ENCODE assay signal across 9 cellular contexts in genomic region chr19:50695251-50696064, GRCh38. TPM values are rescaled to one million over a fixed set of nuclear protein-coding genes. Genes with fewer than 3 reads are reported as not detected.
DNase-seq lines count a peak whose midpoint lies in the region; ATAC-seq, FAIRE-seq and TF ChIP-seq lines count a peak whose summit lies in the region.
"Had no signal": no experiment of that assay in that cellular context is flagged by ENCODE, and none has a peak within 500 bp of the region (broad histone marks: within the 10 kb centered on the region; RNA-seq: fewer than 3 reads in every experiment).

No MANE protein-coding gene starts in this region.

- no peaks in the 10 kb centered on the region for H4K20me1 ChIP-seq in endothelial cell of umbilical vein (replicated peaks; ENCODE audit: control insufficient read depth, extremely low read depth, insufficient read depth, low read length)

- no peaks in the 10 kb centered on the region for H3K4me1 ChIP-seq in endothelial cell of umbilical vein (ENCODE audit: control insufficient read depth, extremely low read depth, insufficient read depth, low read length)

- peaks cover 12 to 22% of the 10 kb centered on the region in 2 experiments for H3K27me3 ChIP-seq in endothelial cell of umbilical vein (ENCODE audit: control insufficient read depth in 2 of 2, insufficient read depth in 2 of 2, low read length in 2 of 2)

- FAIRE-seq in endothelial cell of umbilical vein (lab: Jason Lieb, UNC), result no peak

- H3K36me3 ChIP-seq in endothelial cell of umbilical vein (ENCODE audit: control insufficient read depth in 2 of 2, extremely low read depth in 1 of 2, insufficient read depth in 2 of 2, low read length in 2 of 2), result no peaks in the 10 kb centered on the region

- no peaks in the 10 kb centered on the region for H3K36me3 Mint-ChIP-seq in activated naive CD4-positive, alpha-beta T cell treated with anti-CD3 and anti-CD28 coated beads, Interleukin-2, amount 10 ng/mL, durations not matched to agents 7 days and 5 days
- H3K36me3 Mint-ChIP-seq: CD8-positive, alpha-beta memory T cell had no signal

- H3K4me3 ChIP-seq in endothelial cell of umbilical vein (replicated peaks in 1 of 3; ENCODE audit: insufficient read depth in 1 of 3, low read depth in 1 of 3, low read length in 3 of 3), result no peak overlapping the region

- no peak for TF ChIP-seq POLR2A in endothelial cell of umbilical vein (IDR thresholded peaks at IDR 0.05; ENCODE audit: low read depth, low read length)

- H3K9me3 ChIP-seq in endothelial cell of umbilical vein (replicated peaks; ENCODE audit: control insufficient read depth, insufficient read depth, low read length), result no peaks in the 10 kb centered on the region

- no peaks in the 10 kb centered on the region for H3K9me3 Mint-ChIP-seq in activated naive CD4-positive, alpha-beta T cell treated with anti-CD3 and anti-CD28 coated beads, Interleukin-2, amount 10 ng/mL, durations not matched to agents 7 days and 5 days

- H3K79me2 ChIP-seq in endothelial cell of umbilical vein (ENCODE audit: control insufficient read depth, insufficient read depth, low read length), result no peaks in the 10 kb centered on the region

- intact Hi-C loops in endothelial cell of umbilical vein (cut with micrococcal nuclease), result no loop called here

- H3K4me1 Mint-ChIP-seq in activated naive CD4-positive, alpha-beta T cell treated with anti-CD3 and anti-CD28 coated beads, Interleukin-2, amount 10 ng/mL, durations not matched to agents 7 days and 5 days, result no peaks in the 10 kb centered on the region
- H3K4me1 Mint-ChIP-seq: CD8-positive, alpha-beta memory T cell had no signal

- H3K9ac ChIP-seq in endothelial cell of umbilical vein (replicated peaks; ENCODE audit: extremely low read depth, insufficient read depth, low read length), result no peak overlapping the region

- no peak for ATAC-seq in GM18909 (IDR thresholded peaks at IDR 0.05; ENCODE audit: poor library complexity, unreplicated experiment)
- ATAC-seq in GM19395 (IDR thresholded peaks at IDR 0.05; ENCODE audit: unreplicated experiment), result no peak

- BruUV-seq in endothelial cell of umbilical vein (replicated peaks; lab: Mats Ljungman, UMichigan), result no TSS peak

- dilution Hi-C loops in endothelial cell of umbilical vein (cut with MboI; ENCODE audit: extremely low pct_ligation_motif_present, low sequenced_read_pairs), result no loop called here

- no peak overlapping the region for H2AFZ ChIP-seq in endothelial cell of umbilical vein (ENCODE audit: low read depth, low read length)

- no peak overlapping the region for H3K4me3 Mint-ChIP-seq in activated naive CD4-positive, alpha-beta T cell treated with anti-CD3 and anti-CD28 coated beads, Interleukin-2, amount 10 ng/mL, durations not matched to agents 7 days and 5 days
- H3K4me3 Mint-ChIP-seq: CD8-positive, alpha-beta memory T cell had no signal

- no peak overlapping the region for H3K4me2 ChIP-seq in endothelial cell of umbilical vein (ENCODE audit: insufficient read depth, low read length)

- H3K27me3 Mint-ChIP-seq in activated naive CD4-positive, alpha-beta T cell treated with anti-CD3 and anti-CD28 coated beads, Interleukin-2, amount 10 ng/mL, durations not matched to agents 7 days and 5 days, result peaks cover 65% of the 10 kb centered on the region

- CTCF ChIA-PET in activated naive CD4-positive, alpha-beta T cell treated with anti-CD3 and anti-CD28 coated beads, Interleukin-2, amount 10 ng/mL, durations not matched to agents 7 days and 5 days (lab: Charles Lee), result no interaction called here
- CTCF ChIA-PET in endothelial cell of umbilical vein (lab: Charles Lee), result interaction anchor here (0.6 to 1.1 kb wide), 5 partner anchors 8 to 29 kb away, joined by 3 to 5 read pairs (median 4); no protein-coding TSS in a partner anchor

- no peak overlapping the region for H3K27ac Mint-ChIP-seq in activated naive CD4-positive, alpha-beta T cell treated with anti-CD3 and anti-CD28 coated beads, Interleukin-2, amount 10 ng/mL, durations not matched to agents 7 days and 5 days
- H3K27ac Mint-ChIP-seq: CD8-positive, alpha-beta memory T cell had no signal

- H3K9me1 ChIP-seq in endothelial cell of umbilical vein (replicated peaks; ENCODE audit: control insufficient read depth, extremely low read depth, insufficient read depth, low read length), result no peaks in the 10 kb centered on the region

- H3K27ac ChIP-seq in endothelial cell of umbilical vein (ENCODE audit: insufficient read depth, low read depth, low read length), result no peak overlapping the region
- peak overlapping the region; percentile 27 for H3K27ac ChIP-seq in temporal lobe (ENCODE audit: low read depth, low read length)

- no peak for TF ChIP-seq CTCF in endothelial cell of umbilical vein (IDR thresholded peaks at IDR 0.05; ENCODE audit: extremely low read depth in 1 of 2, insufficient read depth in 1 of 2, low read depth in 1 of 2, low read length in 2 of 2)

- POLR2A ChIA-PET in endothelial cell of umbilical vein (lab: Charles Lee), result no interaction called here

- DNase-seq in activated naive CD4-positive, alpha-beta T cell treated with anti-CD3 and anti-CD28 coated beads, Interleukin-2, amount 10 ng/mL, durations not matched to agents 7 days and 5 days, result peak; percentile 51
- no peak for DNase-seq in activated naive CD4-positive, alpha-beta T cell treated with Interleukin-2 at 50 U/mL for 16 hours
- peak; percentile 31 for DNase-seq in NCI-H748 treated with DMSO at 0.1 percent for 48 hours (lab: John Stamatoyannopoulos, UW)
- DNase-seq in endothelial cell of umbilical vein (ENCODE audit: low read depth, low spot score), result no peak
- DNase-seq in stimulated activated naive CD4-positive, alpha-beta T cell (lab: John Stamatoyannopoulos, UW), result no peak

TF ChIP-seq in endothelial cell of umbilical vein, 7 proteins besides CTCF, POLR2A, EP300 and RAD21:
- TF ChIP-seq MYC (IDR thresholded peaks at IDR 0.05; ENCODE audit: low read depth, low read length) (no peak), FOS (IDR thresholded peaks at IDR 0.05; ENCODE audit: borderline replicate concordance, insufficient read depth, low read length) (no peak), EZH2 (IDR thresholded peaks at IDR 0.05; ENCODE audit: borderline replicate concordance, low read depth, low read length, severe bottlenecking) (peak; percentile 29)

RNA-seq across cellular contexts. Expression of gene SHANK1, which starts 24.1 kb away (rescaled TPM):
- 1.2 and 1.9 TPM in 2 replicates for total RNA-seq in endothelial cell of umbilical vein
- polyA plus RNA-seq in endothelial cell of umbilical vein, result 0.60 and 0.66 TPM in 2 replicates
- polyA plus RNA-seq in endothelial cell of umbilical vein (2011; cell fraction: cytosol; rRNA removed), result 0.27 and 0.38 TPM in 2 replicates
- 3.5 and 4.2 TPM in 2 replicates for polyA plus RNA-seq in endothelial cell of umbilical vein (2011; cell fraction: nucleus; rRNA removed)
- polyA plus RNA-seq in endothelial cell of umbilical vein (2012), result 2.0 and 2.5 TPM in 2 replicates
- polyA minus RNA-seq in endothelial cell of umbilical vein, result 0.25 and 4.7 TPM in 2 replicates
- not detected for polyA minus RNA-seq in endothelial cell of umbilical vein (2011; cell fraction: cytosol; rRNA and poly(A)+ RNA removed)
- 1.4 and 1.7 TPM in 2 replicates for polyA minus RNA-seq in endothelial cell of umbilical vein (2011; cell fraction: nucleus; rRNA and poly(A)+ RNA removed)
- 14.5 TPM for total RNA-seq in temporal lobe
- total RNA-seq: CD8-positive, alpha-beta memory T cell had no signal
- polyA plus RNA-seq: CD8-positive, alpha-beta memory T cell had no signal

RNA-seq across cellular contexts. Expression of gene CLEC11A, which starts 27.7 kb away (rescaled TPM):
- 10.4 and 13.3 TPM in 2 replicates for total RNA-seq in endothelial cell of umbilical vein
- 30.1 and 37.2 TPM in 2 replicates for polyA plus RNA-seq in endothelial cell of umbilical vein
- polyA plus RNA-seq in endothelial cell of umbilical vein (2011; cell fraction: cytosol; rRNA removed), result 11.2 and 17.3 TPM in 2 replicates
- polyA plus RNA-seq in endothelial cell of umbilical vein (2011; cell fraction: nucleus; rRNA removed), result 15.5 and 18.9 TPM in 2 replicates
- polyA plus RNA-seq in endothelial cell of umbilical vein (2012), result 26.1 and 56.4 TPM in 2 replicates
- polyA minus RNA-seq in endothelial cell of umbilical vein, result 2.1 and 2.9 TPM in 2 replicates
- polyA minus RNA-seq in endothelial cell of umbilical vein (2011; cell fraction: cytosol; rRNA and poly(A)+ RNA removed), result not detected
- polyA minus RNA-seq in endothelial cell of umbilical vein (2011; cell fraction: nucleus; rRNA and poly(A)+ RNA removed), result 2.5 and 3.4 TPM in 2 replicates
- 2.0 TPM for total RNA-seq in temporal lobe

RNA-seq across cellular contexts. Expression of gene C19orf81, which starts 46.2 kb away (rescaled TPM):
- total RNA-seq in endothelial cell of umbilical vein (1.1 and 2.5 TPM in 2 replicates), temporal lobe (not detected)
- polyA plus RNA-seq in endothelial cell of umbilical vein, result 0.79 and 2.1 TPM in 2 replicates
- 0.25 and 0.69 TPM in 2 replicates for polyA plus RNA-seq in endothelial cell of umbilical vein (2011; cell fraction: cytosol; rRNA removed)
- not detected in 2 replicates for polyA plus RNA-seq in endothelial cell of umbilical vein (2011; cell fraction: nucleus; rRNA removed)
- polyA plus RNA-seq in endothelial cell of umbilical vein (2012), result 1.3 and 3.0 TPM in 2 replicates
- polyA minus RNA-seq in endothelial cell of umbilical vein, result 0.57 TPM in 1 of 2 replicates, not detected in the other
- polyA minus RNA-seq in endothelial cell of umbilical vein (2011; cell fraction: cytosol; rRNA and poly(A)+ RNA removed), result not detected
- not detected in 2 replicates for polyA minus RNA-seq in endothelial cell of umbilical vein (2011; cell fraction: nucleus; rRNA and poly(A)+ RNA removed)
- total RNA-seq: CD8-positive, alpha-beta memory T cell had no signal
- polyA plus RNA-seq: CD8-positive, alpha-beta memory T cell had no signal

RNA-seq across cellular contexts. Expression of gene SYT3, which starts 55.8 kb away (rescaled TPM):
- total RNA-seq in endothelial cell of umbilical vein (0.53 TPM in 1 of 2 replicates, not detected in the other), temporal lobe (22.9 TPM)
- 0.11 TPM in 1 of 2 replicates, not detected in the other for polyA plus RNA-seq in endothelial cell of umbilical vein
- polyA plus RNA-seq in endothelial cell of umbilical vein (2011; cell fraction: cytosol; rRNA removed), result 0.03 and 0.04 TPM in 2 replicates
- 0.10 and 0.13 TPM in 2 replicates for polyA plus RNA-seq in endothelial cell of umbilical vein (2011; cell fraction: nucleus; rRNA removed)
- 0.63 and 1.8 TPM in 2 replicates for polyA plus RNA-seq in endothelial cell of umbilical vein (2012)
- polyA minus RNA-seq in endothelial cell of umbilical vein, result 0.19 and 0.36 TPM in 2 replicates
- not detected for polyA minus RNA-seq in endothelial cell of umbilical vein (2011; cell fraction: cytosol; rRNA and poly(A)+ RNA removed)
- polyA minus RNA-seq in endothelial cell of umbilical vein (2011; cell fraction: nucleus; rRNA and poly(A)+ RNA removed), result not detected in 2 replicates

Comparison
In these comparisons a context has a peak if more than half of its experiments do, and no peak if none do; other contexts are left out.
1. DNase-seq: peak in activated naive CD4-positive, alpha-beta T cell treated with anti-CD3 and anti-CD28 coated beads, Interleukin-2, amount 10 ng/mL, durations not matched to agents 7 days and 5 days (single experiment) and NCI-H748 treated with DMSO at 0.1 percent for 48 hours (single experiment); none in activated naive CD4-positive, alpha-beta T cell treated with Interleukin-2 at 50 U/mL for 16 hours (single experiment), endothelial cell of umbilical vein (single experiment) and stimulated activated naive CD4-positive, alpha-beta T cell (0 of 6).